Comparison of ENCODE assay signal across 10 cellular contexts in the genomic region with DNA sequence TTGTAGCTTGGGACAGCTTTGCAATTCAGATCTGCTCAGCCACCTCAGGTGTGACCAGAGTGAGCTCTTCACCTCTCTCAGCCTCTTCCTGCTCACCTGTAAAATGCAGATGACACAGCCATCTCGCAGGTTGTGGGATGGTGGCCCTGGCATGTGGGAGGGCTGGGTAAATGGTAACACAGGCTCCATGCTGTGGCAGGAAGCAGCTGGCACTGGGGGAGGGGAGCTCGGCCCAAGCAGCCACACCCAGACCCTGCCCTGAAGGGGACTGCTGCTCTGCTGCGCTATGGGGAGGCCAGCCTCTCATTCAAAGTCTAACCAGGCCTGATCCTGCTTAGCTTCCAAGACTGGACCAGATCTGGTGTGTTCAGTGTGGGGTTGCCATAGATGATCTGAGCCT. TPM values are rescaled to one million over a fixed set of nuclear protein-coding genes. Genes with fewer than 3 reads are reported as not detected.
DNase-seq lines count a peak whose midpoint lies in the region; ATAC-seq, FAIRE-seq and TF ChIP-seq lines count a peak whose summit lies in the region.
"Had no signal": no experiment of that assay in that cellular context is flagged by ENCODE, and none has a peak within 500 bp of the region (broad histone marks: within the 10 kb centered on the region; RNA-seq: fewer than 3 reads in every experiment).

No MANE protein-coding gene starts in this region.

- POLR2A ChIA-PET in activated CD4-positive, alpha-beta memory T cell treated with anti-CD3 and anti-CD28 coated beads, Interleukin-2, amount 10 ng/mL, durations not matched to agents 7 days and 5 days (lab: Charles Lee): no interaction called here
- POLR2A ChIA-PET in activated CD4-positive, alpha-beta memory T cell treated with anti-CD3 and anti-CD28 coated beads for 36 hours (lab: Charles Lee): no interaction called here

- ATAC-seq in stimulated activated effector memory CD8-positive, alpha-beta T cell treated with anti-CD3 and anti-CD28 coated beads, Interleukin-12 subunit alpha, Interleukin-12 subunit beta, amount 100 ng/mL, for 72 hours: peak; percentile 24
- no peak for ATAC-seq in HG03469 (IDR thresholded peaks at IDR 0.05; ENCODE audit: unreplicated experiment)

- intact Hi-C loops in activated CD4-positive, alpha-beta memory T cell treated with anti-CD3 and anti-CD28 coated beads for 36 hours (cut with micrococcal nuclease): no loop called here

- H3K27me3 Mint-ChIP-seq in activated CD4-positive, alpha-beta memory T cell treated with anti-CD3 and anti-CD28 coated beads, Interleukin-2, amount 10 ng/mL, durations not matched to agents 7 days and 5 days: no peaks in the 10 kb centered on the region
- H3K27me3 Mint-ChIP-seq in activated CD4-positive, alpha-beta memory T cell treated with anti-CD3 and anti-CD28 coated beads for 36 hours: no peaks in the 10 kb centered on the region

- no peak overlapping the region for H3K4me3 Mint-ChIP-seq in activated CD4-positive, alpha-beta memory T cell treated with anti-CD3 and anti-CD28 coated beads, Interleukin-2, amount 10 ng/mL, durations not matched to agents 7 days and 5 days
- H3K4me3 Mint-ChIP-seq in activated CD4-positive, alpha-beta memory T cell treated with anti-CD3 and anti-CD28 coated beads for 36 hours: no peak overlapping the region
- H3K4me3 Mint-ChIP-seq in stimulated activated effector memory CD8-positive, alpha-beta T cell treated with anti-CD3 and anti-CD28 coated beads, Interleukin-12 subunit alpha, Interleukin-12 subunit beta, amount 100 ng/mL, for 72 hours: no peak overlapping the region

- no peak for TF ChIP-seq CTCF in coronary artery (IDR thresholded peaks at IDR 0.05)

- no peak overlapping the region for H3K27ac ChIP-seq in coronary artery

- CTCF ChIA-PET in activated CD4-positive, alpha-beta memory T cell treated with anti-CD3 and anti-CD28 coated beads, Interleukin-2, amount 10 ng/mL, durations not matched to agents 7 days and 5 days (lab: Charles Lee): no interaction called here
- CTCF ChIA-PET in activated CD4-positive, alpha-beta memory T cell treated with anti-CD3 and anti-CD28 coated beads for 36 hours (lab: Charles Lee): no interaction called here

- no peak overlapping the region for H3K4me3 ChIP-seq in coronary artery

- peaks cover 2% of the 10 kb centered on the region for H3K9me3 Mint-ChIP-seq in activated CD4-positive, alpha-beta memory T cell treated with anti-CD3 and anti-CD28 coated beads, Interleukin-2, amount 10 ng/mL, durations not matched to agents 7 days and 5 days
- H3K9me3 Mint-ChIP-seq in activated CD4-positive, alpha-beta memory T cell treated with anti-CD3 and anti-CD28 coated beads for 36 hours: peaks cover 7% of the 10 kb centered on the region
- no peaks in the 10 kb centered on the region for H3K9me3 Mint-ChIP-seq in stimulated activated effector memory CD8-positive, alpha-beta T cell treated with anti-CD3 and anti-CD28 coated beads, Interleukin-12 subunit alpha, Interleukin-12 subunit beta, amount 100 ng/mL, for 72 hours

- no peak for FAIRE-seq in HTR-8/SVneo (lab: Jason Lieb, UNC)

- DNase-seq in activated CD4-positive, alpha-beta memory T cell treated with anti-CD3 and anti-CD28 coated beads, Interleukin-2, amount 10 ng/mL, durations not matched to agents 7 days and 5 days: peak; percentile 15
- no peak for DNase-seq in activated CD4-positive, alpha-beta memory T cell treated with anti-CD3 and anti-CD28 coated beads for 36 hours
- peak; percentile 52 for DNase-seq in NCI-H345 treated with DMSO at 0.1 percent for 48 hours (lab: John Stamatoyannopoulos, UW; ENCODE audit: unreplicated experiment)
- peak; percentile 65 for DNase-seq in coronary artery (ENCODE audit: low spot score)
- DNase-seq in stimulated activated effector memory CD8-positive, alpha-beta T cell treated with anti-CD3 and anti-CD28 coated beads, Interleukin-12 subunit alpha, Interleukin-12 subunit beta, amount 100 ng/mL, for 72 hours (ENCODE audit: low spot score in 2 of 2): no peak
- no peak for DNase-seq in HTR-8/SVneo (ENCODE audit: insufficient read length, low spot score)
- no peak for DNase-seq in SK-N-DZ (ENCODE audit: low spot score)
- DNase-seq: NCI-H446 treated with DMSO at 0.1 percent for 48 hours; stimulated activated CD4-positive, alpha-beta T cell treated with anti-CD3 and anti-CD28 coated beads, Interleukin-12 subunit alpha, Interleukin-12 subunit beta, amount 100 ng/mL, for 4 hours had no signal

- H3K36me3 Mint-ChIP-seq in activated CD4-positive, alpha-beta memory T cell treated with anti-CD3 and anti-CD28 coated beads, Interleukin-2, amount 10 ng/mL, durations not matched to agents 7 days and 5 days (ENCODE audit: low read depth): peaks cover 4% of the 10 kb centered on the region
- H3K36me3 Mint-ChIP-seq in activated CD4-positive, alpha-beta memory T cell treated with anti-CD3 and anti-CD28 coated beads for 36 hours: peaks cover 14% of the 10 kb centered on the region
- H3K36me3 Mint-ChIP-seq in stimulated activated effector memory CD8-positive, alpha-beta T cell treated with anti-CD3 and anti-CD28 coated beads, Interleukin-12 subunit alpha, Interleukin-12 subunit beta, amount 100 ng/mL, for 72 hours: no peaks in the 10 kb centered on the region

- H3K4me1 Mint-ChIP-seq in activated CD4-positive, alpha-beta memory T cell treated with anti-CD3 and anti-CD28 coated beads, Interleukin-2, amount 10 ng/mL, durations not matched to agents 7 days and 5 days: peaks cover 40% of the 10 kb centered on the region
- peaks cover 45% of the 10 kb centered on the region for H3K4me1 Mint-ChIP-seq in activated CD4-positive, alpha-beta memory T cell treated with anti-CD3 and anti-CD28 coated beads for 36 hours (ENCODE audit: low read depth)
- H3K4me1 Mint-ChIP-seq in stimulated activated effector memory CD8-positive, alpha-beta T cell treated with anti-CD3 and anti-CD28 coated beads, Interleukin-12 subunit alpha, Interleukin-12 subunit beta, amount 100 ng/mL, for 72 hours: peaks cover 68% of the 10 kb centered on the region

- no peak overlapping the region for H3K27ac Mint-ChIP-seq in activated CD4-positive, alpha-beta memory T cell treated with anti-CD3 and anti-CD28 coated beads, Interleukin-2, amount 10 ng/mL, durations not matched to agents 7 days and 5 days
- H3K27ac Mint-ChIP-seq in activated CD4-positive, alpha-beta memory T cell treated with anti-CD3 and anti-CD28 coated beads for 36 hours: no peak overlapping the region
- peak overlapping the region; percentile 3 for H3K27ac Mint-ChIP-seq in stimulated activated effector memory CD8-positive, alpha-beta T cell treated with anti-CD3 and anti-CD28 coated beads, Interleukin-12 subunit alpha, Interleukin-12 subunit beta, amount 100 ng/mL, for 72 hours

RNA-seq across cellular contexts. Expression of gene PHF2, which starts 24.1 kb away (rescaled TPM):
- 10 to 100 TPM; 25.5 to 26.8 TPM for total RNA-seq in activated CD4-positive, alpha-beta memory T cell treated with anti-CD3 and anti-CD28 coated beads, Interleukin-2, amount 10 ng/mL, durations not matched to agents 7 days and 5 days
- 10 to 100 TPM; 16.0 to 16.2 TPM for total RNA-seq in activated CD4-positive, alpha-beta memory T cell treated with anti-CD3 and anti-CD28 coated beads for 36 hours
- polyA plus RNA-seq in SK-N-DZ (2014; cell fraction: cytosol; rRNA removed): 19.9 and 24.4 TPM in 2 replicates
- 21.9 and 23.1 TPM in 2 replicates for polyA plus RNA-seq in SK-N-DZ (2014; cell fraction: nucleus; rRNA removed)

Comparison
In these comparisons a context has a peak if more than half of its experiments do, and no peak if none do; other contexts are left out.
1. DNase-seq: peak in activated CD4-positive, alpha-beta memory T cell treated with anti-CD3 and anti-CD28 coated beads, Interleukin-2, amount 10 ng/mL, durations not matched to agents 7 days and 5 days (single experiment), NCI-H345 treated with DMSO at 0.1 percent for 48 hours (single experiment) and coronary artery (single experiment); none in activated CD4-positive, alpha-beta memory T cell treated with anti-CD3 and anti-CD28 coated beads for 36 hours (single experiment), stimulated activated effector memory CD8-positive, alpha-beta T cell treated with anti-CD3 and anti-CD28 coated beads, Interleukin-12 subunit alpha, Interleukin-12 subunit beta, amount 100 ng/mL, for 72 hours (0 of 2), HTR-8/SVneo (single experiment) and SK-N-DZ (single experiment).